ENCODE assay signal across 8 cellular contexts in genomic region chr19:11374449-11375142, GRCh38. TPM values are rescaled to one million over a fixed set of nuclear protein-coding genes. Genes with fewer than 3 reads are reported as not detected.
A peak's percentile ranks its signal among the peaks of the same experiment; 100 is the strongest.
DNase-seq lines count a peak whose midpoint lies in the region; ATAC-seq and TF ChIP-seq lines count a peak whose summit lies in the region.

Gene SWSAP1 (plus strand): TSS chr19:11374666. CDS start chr19:11374681, 15 bp downstream.

- H3K9me3 ChIP-seq in OCI-LY1 (ENCODE audit: low read length) = no peaks in the 10 kb centered on the region
- no peaks in the 10 kb centered on the region for H3K9me3 ChIP-seq in mononuclear cell (ENCODE audit: low read depth, low read length)

- no peaks in the 10 kb centered on the region for H3K27me3 ChIP-seq in OCI-LY1 (ENCODE audit: insufficient read depth, low read length)
- H3K27me3 ChIP-seq in mononuclear cell (ENCODE audit: insufficient read depth, low read length) = no peaks in the 10 kb centered on the region

- TF ChIP-seq CTCF in OCI-LY1 (IDR thresholded peaks at IDR 0.05; ENCODE audit: low read length) = no peak
- TF ChIP-seq CTCF in epithelial cell of proximal tubule (conservative IDR thresholded peaks at IDR 0.05; ENCODE audit: low read depth, low read length) = no peak

- H3K9ac ChIP-seq in OCI-LY1 (ENCODE audit: low read length) = peak within 1 kb of the TSS; percentile 83

- H4K20me1 ChIP-seq in OCI-LY1 (ENCODE audit: insufficient read depth, low read length) = no peaks in the 10 kb centered on the region

- peak within 1 kb of the TSS; percentile 64 for H3K4me3 ChIP-seq in OCI-LY1 (ENCODE audit: low read depth, low read length, poor library complexity, severe bottlenecking)
- peak within 1 kb of the TSS; percentile 82 for H3K4me3 ChIP-seq in epithelial cell of proximal tubule (ENCODE audit: low read depth, low read length)
- peak within 1 kb of the TSS; percentile 60 for H3K4me3 ChIP-seq in mononuclear cell (ENCODE audit: low read length)

- H3K27ac ChIP-seq in OCI-LY1 (ENCODE audit: low read depth, low read length, poor library complexity, severe bottlenecking) = peak within 1 kb of the TSS; percentile 88

- peak; percentile 86 for ATAC-seq in GM21528 (IDR thresholded peaks at IDR 0.05; ENCODE audit: low FRiP score, unreplicated experiment)

- H2AFZ ChIP-seq in OCI-LY1 (ENCODE audit: low read length) = no peak within 1 kb of the TSS

- no peaks in the 10 kb centered on the region for H3F3A ChIP-seq in OCI-LY1 (ENCODE audit: insufficient read depth, low read length)

- peaks cover 14% of the 10 kb centered on the region; the same call in 1 of the 2 replicates for H3K36me3 ChIP-seq in OCI-LY1 (ENCODE audit: insufficient read depth, low read length)

- DNase-seq in DMS 273 treated with DMSO at 0.1 percent for 48 hours (lab: John Stamatoyannopoulos, UW) = peak; percentile 99
- peak; percentile 99 for DNase-seq in HuH-7 (ENCODE audit: low spot score)
- peak; percentile 95 for DNase-seq in activated T-cell treated with anti-CD3 and anti-CD28 coated beads for 24 hours (ENCODE audit: low read depth)
- DNase-seq in epithelial cell of proximal tubule (ENCODE audit: low read depth) = peak; percentile 94
- peak; percentile 92 to 94 for DNase-seq in stimulated activated CD8-positive, alpha-beta memory T cell treated with anti-CD3 and anti-CD28 coated beads, Interleukin-2, amount 100 ng/mL, for 48 hours (ENCODE audit: low read depth in 2 of 2)

- H3K4me1 ChIP-seq in OCI-LY1 (ENCODE audit: insufficient read depth, low read length, severe bottlenecking) (peaks cover 36% of the 10 kb centered on the region), mononuclear cell (ENCODE audit: insufficient read depth, low read length) (peaks cover 49% of the 10 kb centered on the region)

- H3K9me2 ChIP-seq in OCI-LY1 (ENCODE audit: low read depth, low read length) = no peaks in the 10 kb centered on the region

- H3K4me2 ChIP-seq in OCI-LY1 (ENCODE audit: low read length) = peak within 1 kb of the TSS; percentile 84

- no peaks in the 10 kb centered on the region for H3K79me2 ChIP-seq in OCI-LY1 (ENCODE audit: insufficient read depth, low read length)

RNA-seq across cellular contexts. Expression of gene SWSAP1, which starts in this region (rescaled TPM):
- total RNA-seq in epithelial cell of proximal tubule (1.2 and 2.7 TPM in 2 replicates), mononuclear cell (0.94 TPM)

Comparison
In these comparisons a context has a peak if more than half of its experiments do, and no peak if none do; other contexts are left out.
1. Peak in every context shown above with its lines: DNase-seq, ATAC-seq, H3K4me3 ChIP-seq and H3K27ac ChIP-seq.